ENCODE assay signal across 2 cellular contexts in genomic region chr1:245195398-245195797, GRCh38.
TF ChIP-seq lines count a peak whose summit lies in the region.

No MANE protein-coding gene starts in this region.

TF ChIP-seq in GM23338, 12 proteins besides CTCF, POLR2A, EP300 and RAD21:
- TF ChIP-seq ZNF331 (CRISPR knock-in tag; IDR thresholded peaks at IDR 0.05; ENCODE audit: low read depth), result no peak
- TF ChIP-seq ZNF114 (CRISPR knock-in tag; IDR thresholded peaks at IDR 0.05), result no peak
- no peak for TF ChIP-seq JUNB (IDR thresholded peaks at IDR 0.05; ENCODE audit: unreplicated experiment)
- no peak for TF ChIP-seq NANOG (IDR thresholded peaks at IDR 0.05; ENCODE audit: borderline replicate concordance)
- no peak for TF ChIP-seq CREB1 (CRISPR knock-in tag; IDR thresholded peaks at IDR 0.05; ENCODE audit: low read depth)
- TF ChIP-seq EZH2 (IDR thresholded peaks at IDR 0.05; ENCODE audit: low read depth, unreplicated experiment), result no peak

TF ChIP-seq in H1, 55 proteins besides CTCF, POLR2A, EP300 and RAD21:
- TF ChIP-seq CHD1 (IDR thresholded peaks at IDR 0.05; ENCODE audit: low read depth, low read length), result no peak
- TF ChIP-seq TEAD4 (IDR thresholded peaks at IDR 0.05; ENCODE audit: low read depth, low read length), result 0 out of 2 replicates have a peak, but pooled peaks have one; percentile 55
- TF ChIP-seq SP1 (IDR thresholded peaks at IDR 0.05; ENCODE audit: low read depth, low read length), result no peak
- peak; percentile 76 for TF ChIP-seq NANOG (IDR thresholded peaks at IDR 0.05; ENCODE audit: insufficient read depth, low read depth, low read length, poor library complexity, severe bottlenecking)
- TF ChIP-seq SIX5 (IDR thresholded peaks at IDR 0.05; ENCODE audit: low read depth, low read length), result no peak
- TF ChIP-seq SRF (IDR thresholded peaks at IDR 0.05; ENCODE audit: low read depth, low read length), result no peak
- no peak for TF ChIP-seq CHD7 (IDR thresholded peaks at IDR 0.05; ENCODE audit: insufficient replicate concordance, low read length)
